In the genomic region with DNA sequence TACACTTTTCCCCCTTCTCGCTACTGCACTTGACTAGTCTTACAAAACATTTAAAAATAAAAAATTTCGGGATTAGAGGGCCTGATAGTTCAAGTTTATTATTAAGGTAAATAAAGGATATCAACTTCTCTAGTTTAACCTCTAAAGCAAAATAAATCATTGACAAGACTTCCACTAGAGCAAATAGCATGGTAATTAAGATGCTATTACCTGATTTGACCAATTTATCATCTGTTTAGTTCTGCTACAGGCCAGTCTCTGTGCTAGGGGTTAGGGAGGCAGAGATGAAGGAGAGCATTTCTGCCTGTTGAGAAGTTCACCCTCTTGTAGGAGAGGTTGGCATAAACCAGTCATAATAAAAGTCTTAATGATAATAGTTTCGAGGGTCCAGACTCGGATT, we compare ENCODE assay signal across 26 cellular contexts.
"Had no signal": no experiment of that assay in that cellular context is flagged by ENCODE, and none has a peak within 500 bp of the region (broad histone marks: within the 10 kb centered on the region; RNA-seq: fewer than 3 reads in every experiment).

No MANE protein-coding gene starts in this region.

- H3K4me3 ChIP-seq: stomach, suprapubic skin, testis, thoracic aorta, thyroid gland, tibial artery, tibial nerve, transverse colon, upper lobe of left lung, upper lobe of right lung, uterus, vagina had no signal

- H3K36me3 ChIP-seq: stomach, suprapubic skin, thoracic aorta, thyroid gland, tibial artery, tibial nerve, transverse colon, upper lobe of left lung, upper lobe of right lung, uterus, vagina had no signal

- H3K4me1 ChIP-seq: upper lobe of right lung had no signal

- H3K27me3 ChIP-seq: stomach, suprapubic skin, testis, thyroid gland, tibial artery, tibial nerve, transverse colon, upper lobe of left lung, upper lobe of right lung, uterus, vagina had no signal

- DNase-seq: stimulated activated CD4-positive, alpha-beta T cell treated with anti-CD3 and anti-CD28 coated beads, Interleukin-2, amount 100 ng/mL, for 48 hours; stimulated activated CD4-positive, alpha-beta T cell treated with anti-CD3 and anti-CD28 coated beads, Interleukin-4, amount 100 ng/mL, for 1 hour; stimulated activated CD4-positive, alpha-beta T cell treated with anti-CD3 and anti-CD28 coated beads, Interleukin-4, amount 100 ng/mL, for 24 hours; stimulated activated CD4-positive, alpha-beta T cell treated with anti-CD3 and anti-CD28 coated beads, Interleukin-4, amount 100 ng/mL, for 4 hours; stimulated activated CD8-positive, alpha-beta memory T cell treated with anti-CD3 and anti-CD28 coated beads, Interleukin-4, amount 100 ng/mL, for 48 hours; stimulated activated naive B cell treated with anti-CD40 and anti-IgM and Interleukin-4, amounts not matched to agents 10 μg/mL and 1 μg/mL and 100 μg/mL, for 72 hours; stimulated activated naive CD4-positive, alpha-beta T cell; stimulated activated naive CD4-positive, alpha-beta T cell treated with Interleukin-2 at 50 U/mL for 16 hours; stimulated activated naive CD8-positive, alpha-beta T cell treated with anti-CD3 and anti-CD28 coated beads, Interleukin-15, amount 100 ng/mL, for 72 hours; stimulated activated naive CD8-positive, alpha-beta T cell treated with anti-CD3 and anti-CD28 coated beads, Interleukin-15, Interleukin-2, amounts not matched to agents 100 U/mL and 50 U/mL, for 24 hours; stomach; substantia nigra; testis; thyroid gland; tibial artery; transverse colon; trophoblast cell; upper lobe of left lung; uterus had no signal

- H3K27ac ChIP-seq: testis, thoracic aorta, thyroid gland, transverse colon, upper lobe of left lung, upper lobe of right lung had no signal

- ATAC-seq: stimulated activated effector memory CD8-positive, alpha-beta T cell treated with anti-CD3 and anti-CD28 coated beads, Interleukin-12 subunit alpha, Interleukin-12 subunit beta, amount 100 ng/mL, for 72 hours; stimulated activated memory B cell treated with anti-CD40 and anti-IgM and Interleukin-4, amounts not matched to agents 10 μg/mL and 1 μg/mL and 100 μg/mL, for 72 hours; stimulated activated naive B cell treated with anti-CD40 and anti-IgM and Interleukin-4, amounts not matched to agents 10 μg/mL and 1 μg/mL and 100 μg/mL, for 72 hours; stimulated activated naive CD8-positive, alpha-beta T cell treated with anti-CD3 and anti-CD28 coated beads, Interleukin-15, amount 100 ng/mL, for 72 hours; stimulated activated naive CD8-positive, alpha-beta T cell treated with anti-CD3 and anti-CD28 coated beads, Interleukin-15, Interleukin-2, amounts not matched to agents 100 U/mL and 50 U/mL, for 24 hours; upper lobe of right lung had no signal

- H3K9me3 ChIP-seq: stomach, suprapubic skin, testis, thoracic aorta, thyroid gland, tibial artery, tibial nerve, transverse colon, upper lobe of left lung, upper lobe of right lung, uterus, vagina had no signal
